8 cellular contexts compared by ENCODE assay signal in the genomic region with DNA sequence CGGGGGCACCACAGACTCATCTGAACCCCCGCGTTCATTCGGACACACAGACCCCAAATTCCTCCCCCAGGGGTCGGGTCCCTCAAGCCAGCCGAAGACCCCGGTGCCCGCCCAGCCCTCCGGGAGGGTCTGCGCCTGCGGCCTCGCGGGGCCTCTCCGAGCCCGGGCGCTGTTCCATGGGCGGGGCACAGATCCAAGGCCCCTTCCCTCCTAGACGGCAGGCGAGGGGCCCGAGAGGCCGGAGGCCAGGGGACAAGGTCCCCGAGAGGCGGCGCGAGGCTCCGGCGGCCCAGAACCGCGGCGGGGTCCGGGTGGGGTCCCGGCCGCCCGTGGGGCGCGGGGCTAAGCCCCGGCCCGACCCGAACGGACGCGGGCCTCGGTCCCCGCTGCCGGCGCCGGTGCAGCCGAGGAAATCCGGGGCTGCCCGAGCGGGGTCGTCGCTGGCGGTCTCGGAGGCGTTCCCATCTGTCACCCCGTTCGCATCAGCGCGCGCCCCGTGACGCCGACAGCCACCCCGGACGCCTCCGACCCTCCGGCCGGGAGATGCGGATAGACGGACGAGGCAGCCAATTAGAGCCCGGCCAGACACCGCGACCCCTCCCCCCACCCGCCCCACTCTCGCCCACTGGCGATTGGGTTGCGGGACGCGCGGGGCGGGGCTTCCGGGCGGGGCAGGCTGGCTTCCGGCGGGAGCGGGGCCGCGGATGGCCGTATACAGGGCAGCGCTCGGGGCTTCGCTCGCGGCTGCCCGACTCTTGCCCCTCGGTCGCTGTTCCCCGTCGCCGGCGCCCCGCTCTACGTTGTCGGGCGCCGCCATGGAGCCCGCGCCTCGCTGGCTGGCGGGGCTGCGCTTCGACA. TPM values are rescaled to one million over a fixed set of nuclear protein-coding genes. Genes with fewer than 3 reads are reported as not detected.
DNase-seq lines count a peak whose midpoint lies in the region; ATAC-seq and TF ChIP-seq lines count a peak whose summit lies in the region.

A gene with protein sequence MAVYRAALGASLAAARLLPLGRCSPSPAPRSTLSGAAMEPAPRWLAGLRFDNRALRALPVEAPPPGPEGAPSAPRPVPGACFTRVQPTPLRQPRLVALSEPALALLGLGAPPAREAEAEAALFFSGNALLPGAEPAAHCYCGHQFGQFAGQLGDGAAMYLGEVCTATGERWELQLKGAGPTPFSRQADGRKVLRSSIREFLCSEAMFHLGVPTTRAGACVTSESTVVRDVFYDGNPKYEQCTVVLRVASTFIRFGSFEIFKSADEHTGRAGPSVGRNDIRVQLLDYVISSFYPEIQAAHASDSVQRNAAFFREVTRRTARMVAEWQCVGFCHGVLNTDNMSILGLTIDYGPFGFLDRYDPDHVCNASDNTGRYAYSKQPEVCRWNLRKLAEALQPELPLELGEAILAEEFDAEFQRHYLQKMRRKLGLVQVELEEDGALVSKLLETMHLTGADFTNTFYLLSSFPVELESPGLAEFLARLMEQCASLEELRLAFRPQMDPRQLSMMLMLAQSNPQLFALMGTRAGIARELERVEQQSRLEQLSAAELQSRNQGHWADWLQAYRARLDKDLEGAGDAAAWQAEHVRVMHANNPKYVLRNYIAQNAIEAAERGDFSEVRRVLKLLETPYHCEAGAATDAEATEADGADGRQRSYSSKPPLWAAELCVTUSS (plus strand): TSS at position 679 of the 858 bp plus-strand sequence. CDS start 26 bp downstream, at position 705.

- H3K27me3 ChIP-seq in hepatocyte = no peaks in the 10 kb centered on the region

- WGBS in hepatocyte (ENCODE audit: low lambda C conversion rate, missing lambda C conversion rate) = 1% methylated on average over 43 of the region's 114 CpGs

- peak within 1 kb of the TSS; percentile 56 for H2AFZ ChIP-seq in hepatocyte

- peak within 1 kb of the TSS; percentile 99 for H3K4me2 ChIP-seq in hepatocyte

- ATAC-seq in HG02759 (IDR thresholded peaks at IDR 0.05; ENCODE audit: unreplicated experiment) (peak; percentile 75), GM18858 (IDR thresholded peaks at IDR 0.05; ENCODE audit: unreplicated experiment) (no peak)

- H3K79me2 ChIP-seq in hepatocyte = peaks cover 40% of the 10 kb centered on the region

- H3K4me3 ChIP-seq in GM12875 (ENCODE audit: low read depth, low read length) (peak within 1 kb of the TSS; percentile 75), hepatocyte (peak within 1 kb of the TSS; percentile 93), retinal pigment epithelial cell (ENCODE audit: low read length) (peak within 1 kb of the TSS; percentile 65)

- H3K9me3 ChIP-seq in hepatocyte (ENCODE audit: low read depth) = no peaks in the 10 kb centered on the region

- no peaks in the 10 kb centered on the region for H3K9me2 ChIP-seq in hepatocyte (replicated peaks; ENCODE audit: insufficient read depth)

- H3K27ac ChIP-seq in hepatocyte = peak within 1 kb of the TSS; percentile 73

- TF ChIP-seq CTCF in GM12875 (IDR thresholded peaks at IDR 0.05; ENCODE audit: borderline replicate concordance, insufficient read depth, low read depth, low read length) (no peak), hepatocyte (IDR thresholded peaks at IDR 0.05; ENCODE audit: poor library complexity) (no peak), retinal pigment epithelial cell (conservative IDR thresholded peaks at IDR 0.05; ENCODE audit: low read depth, low read length) (no peak)

- DNase-seq in NCI-H1930 (lab: John Stamatoyannopoulos, UW) (peak; percentile 82 to 83), T1000 (lab: John Stamatoyannopoulos, UW) (peak; percentile 82), astrocyte of the hippocampus (ENCODE audit: low read depth, low spot score) (peak; percentile 96), hepatocyte (ENCODE audit: low spot score) (peak; percentile 95), retinal pigment epithelial cell (ENCODE audit: low read depth) (peak; percentile 42)

- H3K36me3 ChIP-seq in hepatocyte (replicated peaks; ENCODE audit: insufficient read depth, low read depth) = no peaks in the 10 kb centered on the region

- peaks cover 31% of the 10 kb centered on the region for H4K20me1 ChIP-seq in hepatocyte (ENCODE audit: insufficient read depth, poor library complexity, severe bottlenecking)

- H3K4me1 ChIP-seq in hepatocyte (ENCODE audit: insufficient read depth) = peaks cover 17% of the 10 kb centered on the region

RNA-seq across cellular contexts. Expression of the gene that starts here (rescaled TPM):
- 27.3 and 31.6 TPM in 2 replicates for total RNA-seq in hepatocyte
- polyA plus RNA-seq in hepatocyte = 35.2 and 37.7 TPM in 2 replicates

Comparison
In these comparisons a context has a peak if more than half of its experiments do, and no peak if none do; other contexts are left out.
1. DNase-seq: peak in every context shown above with its lines; median percentile 96 in astrocyte of the hippocampus; 95 in hepatocyte; 82 in NCI-H1930; 82 in T1000; 42 in retinal pigment epithelial cell.